13 cellular contexts compared by ENCODE assay signal in the genomic region with DNA sequence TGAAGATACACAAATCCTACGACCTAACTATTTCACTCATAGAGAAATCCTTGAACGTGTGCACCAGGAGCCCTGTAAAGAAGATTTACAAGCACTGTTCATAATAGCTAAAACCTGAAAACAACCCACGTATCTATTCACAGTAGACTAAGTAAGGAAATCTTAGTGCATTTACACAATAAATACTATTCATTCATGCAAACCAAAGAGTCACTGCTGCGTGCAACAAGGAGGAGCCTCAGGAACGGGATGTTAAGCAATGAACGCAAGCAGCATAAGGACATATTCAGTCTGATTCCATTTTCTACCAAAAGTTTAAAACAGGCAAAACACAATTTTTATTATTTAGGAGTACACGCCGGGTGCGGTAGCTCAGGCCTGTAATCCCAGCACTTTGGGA.
"Had no signal": no experiment of that assay in that cellular context is flagged by ENCODE, and none has a peak within 500 bp of the region (broad histone marks: within the 10 kb centered on the region; RNA-seq: fewer than 3 reads in every experiment).

No MANE protein-coding gene starts in this region.

- ATAC-seq: heart right ventricle; stimulated activated naive B cell treated with anti-CD40 and anti-IgM and Interleukin-4, amounts not matched to agents 10 μg/mL and 1 μg/mL and 100 μg/mL, for 72 hours had no signal

- H3K27ac ChIP-seq: heart right ventricle, thyroid gland, VCaP had no signal

- H3K9me3 Mint-ChIP-seq: activated naive CD4-positive, alpha-beta T cell treated with anti-CD3 and anti-CD28 coated beads, Interleukin-2, amount 50 U/mL, for 24 hours; immature natural killer cell; naive B cell; stimulated activated naive B cell treated with anti-CD40 and anti-IgM and Interleukin-4, amounts not matched to agents 10 μg/mL and 1 μg/mL and 100 μg/mL, for 72 hours had no signal

- H3K9me3 ChIP-seq: heart right ventricle, thyroid gland had no signal

- H3K4me1 Mint-ChIP-seq: activated naive CD4-positive, alpha-beta T cell treated with anti-CD3 and anti-CD28 coated beads, Interleukin-2, amount 50 U/mL, for 24 hours; immature natural killer cell; memory B cell; naive B cell; stimulated activated naive B cell treated with anti-CD40 and anti-IgM and Interleukin-4, amounts not matched to agents 10 μg/mL and 1 μg/mL and 100 μg/mL, for 72 hours had no signal

- H3K4me3 Mint-ChIP-seq: activated naive CD4-positive, alpha-beta T cell treated with anti-CD3 and anti-CD28 coated beads, Interleukin-2, amount 50 U/mL, for 24 hours; immature natural killer cell; memory B cell; naive B cell; stimulated activated naive B cell treated with anti-CD40 and anti-IgM and Interleukin-4, amounts not matched to agents 10 μg/mL and 1 μg/mL and 100 μg/mL, for 72 hours had no signal

- H3K36me3 Mint-ChIP-seq: activated naive CD4-positive, alpha-beta T cell treated with anti-CD3 and anti-CD28 coated beads, Interleukin-2, amount 50 U/mL, for 24 hours; immature natural killer cell; naive B cell; stimulated activated naive B cell treated with anti-CD40 and anti-IgM and Interleukin-4, amounts not matched to agents 10 μg/mL and 1 μg/mL and 100 μg/mL, for 72 hours had no signal

- DNase-seq: activated CD4-positive, alpha-beta T cell treated with anti-CD3 and anti-CD28 coated beads for 1 hour; activated gamma-delta T cell; heart right ventricle; immature natural killer cell; naive B cell; retina; stimulated activated naive B cell treated with anti-CD40 and anti-IgM and Interleukin-4, amounts not matched to agents 10 μg/mL and 1 μg/mL and 100 μg/mL, for 72 hours; SW 1271; T-helper 2 cell; thyroid gland had no signal

- H3K27me3 Mint-ChIP-seq: activated naive CD4-positive, alpha-beta T cell treated with anti-CD3 and anti-CD28 coated beads, Interleukin-2, amount 50 U/mL, for 24 hours; naive B cell; stimulated activated naive B cell treated with anti-CD40 and anti-IgM and Interleukin-4, amounts not matched to agents 10 μg/mL and 1 μg/mL and 100 μg/mL, for 72 hours had no signal

- H3K27ac Mint-ChIP-seq: activated naive CD4-positive, alpha-beta T cell treated with anti-CD3 and anti-CD28 coated beads, Interleukin-2, amount 50 U/mL, for 24 hours; immature natural killer cell; memory B cell; naive B cell; stimulated activated naive B cell treated with anti-CD40 and anti-IgM and Interleukin-4, amounts not matched to agents 10 μg/mL and 1 μg/mL and 100 μg/mL, for 72 hours had no signal

- H3K27me3 ChIP-seq: heart right ventricle, thyroid gland had no signal

- H3K4me3 ChIP-seq: heart right ventricle, thyroid gland had no signal

- H3K36me3 ChIP-seq: thyroid gland had no signal
